Comparison of ENCODE assay signal across 36 cellular contexts in genomic region chr12:49612210-49612609, GRCh38. TPM values are rescaled to one million over a fixed set of nuclear protein-coding genes. Genes with fewer than 3 reads are reported as not detected.
DNase-seq lines count a peak whose midpoint lies in the region; ATAC-seq, FAIRE-seq and TF ChIP-seq lines count a peak whose summit lies in the region.
"Had no signal": no experiment of that assay in that cellular context is flagged by ENCODE, and none has a peak within 500 bp of the region (broad histone marks: within the 10 kb centered on the region; RNA-seq: fewer than 3 reads in every experiment).

No MANE protein-coding gene starts in this region.

- H3K27ac ChIP-seq in HepG2 (ENCODE audit: extremely low read length, insufficient read depth, low read length) (no peak overlapping the region), liver (ENCODE audit: low read depth in 1 of 2, low read length in 2 of 2) (no peak overlapping the region)
- H3K27ac ChIP-seq: 22Rv1; A549; BLaER1; BLaER1 treated with 17β-estradiol and CSF1 and Interleukin-3, amounts not matched to agents 10 nM and 100 nM; C4-2B had no signal

- peaks cover 22% of the 10 kb centered on the region for H3K9me3 ChIP-seq in Caco-2
- no peaks in the 10 kb centered on the region for H3K9me3 ChIP-seq in HepG2 (ENCODE audit: low read length)
- H3K9me3 ChIP-seq in liver (ENCODE audit: control insufficient read depth in 4 of 4, low read length in 3 of 4), result no peaks in the 10 kb centered on the region
- H3K9me3 ChIP-seq: BE2C had no signal

- BruUV-seq in Caco-2 (replicated peaks; lab: Mats Ljungman, UMichigan), result no TSS peak
- no TSS peak for BruUV-seq in HepG2 (replicated peaks; lab: Mats Ljungman, UMichigan)

- H3K27ac Mint-ChIP-seq in Caco-2 (ENCODE audit: unreplicated experiment), result peak overlapping the region; percentile 74
- H3K27ac Mint-ChIP-seq in activated naive CD4-positive, alpha-beta T cell treated with anti-CD3 and anti-CD28 coated beads, Interleukin-2, amount 50 U/mL, for 72 hours, result no peak overlapping the region
- H3K27ac Mint-ChIP-seq in stimulated activated effector memory CD8-positive, alpha-beta T cell treated with anti-CD3 and anti-CD28 coated beads, Interleukin-12 subunit alpha, Interleukin-12 subunit beta, amount 100 ng/mL, for 72 hours, result no peak overlapping the region
- H3K27ac Mint-ChIP-seq: B cell; CD14-positive monocyte; CD4-positive, alpha-beta memory T cell; CD4-positive, alpha-beta T cell; CD4-positive, CD25-positive, alpha-beta regulatory T cell; CD8-positive, alpha-beta memory T cell; CD8-positive, alpha-beta T cell had no signal

- 0 out of 2 replicates have a peak overlapping the region, but pooled peaks have one; percentile 12 for H3K4me2 ChIP-seq in HepG2 (ENCODE audit: low read depth, low read length)
- H3K4me2 ChIP-seq: A549; BLaER1; BLaER1 treated with 17β-estradiol and CSF1 and Interleukin-3, amounts not matched to agents 10 nM and 100 nM had no signal

- H3K4me1 Mint-ChIP-seq in Caco-2 (ENCODE audit: low read depth, unreplicated experiment), result peaks cover 20% of the 10 kb centered on the region
- no peaks in the 10 kb centered on the region for H3K4me1 Mint-ChIP-seq in stimulated activated effector memory CD8-positive, alpha-beta T cell treated with anti-CD3 and anti-CD28 coated beads, Interleukin-12 subunit alpha, Interleukin-12 subunit beta, amount 100 ng/mL, for 72 hours
- H3K4me1 Mint-ChIP-seq: B cell, CD14-positive monocyte had no signal

- H3K27me3 ChIP-seq in Caco-2 (replicated peaks; ENCODE audit: control insufficient read depth, insufficient read depth, low read length) (no peaks in the 10 kb centered on the region), HepG2 (ENCODE audit: control insufficient read depth in 1 of 2, insufficient read depth in 2 of 2, low read length in 2 of 2) (no peaks in the 10 kb centered on the region), liver (ENCODE audit: control insufficient read depth in 4 of 4, insufficient read depth in 4 of 4, low read length in 3 of 4) (no peaks in the 10 kb centered on the region)
- H3K27me3 ChIP-seq: BE2C; BLaER1; BLaER1 treated with 17β-estradiol and CSF1 and Interleukin-3, amounts not matched to agents 10 nM and 100 nM had no signal

- H3K4me1 ChIP-seq in Caco-2 (peaks cover 30% of the 10 kb centered on the region), HepG2 (ENCODE audit: insufficient read depth, low read length) (peaks cover 40% of the 10 kb centered on the region), liver (ENCODE audit: control insufficient read depth in 4 of 4, insufficient read depth in 4 of 4, low read length in 3 of 4) (peaks cover 0 to 5% (median 2%) of the 10 kb centered on the region in 4 donors)
- H3K4me1 ChIP-seq: A549, BE2C had no signal

- no peak for FAIRE-seq in HepG2 (lab: Jason Lieb, UNC)
- FAIRE-seq: A204.1, A549, D721Med had no signal

- TF ChIP-seq EP300 in HepG2 (IDR thresholded peaks at IDR 0.05; ENCODE audit: low read depth in 2 of 2, low read length in 2 of 2) (no peak), HepG2 (CRISPR knock-in tag; IDR thresholded peaks at IDR 0.05; ENCODE audit: borderline replicate concordance) (no peak)

- CTCF ChIA-PET in Caco-2 (lab: Charles Lee) (interaction anchor here (0.6 to 1.7 kb wide), 9 partner anchors 10 to 316 kb away, joined by 3 to 17 read pairs (median 4); partner anchors contain the start of gene PRPF40B), HepG2 (lab: Yijun Ruan, JAX; ENCODE audit: low intra/inter-chr PET ratio, low total read pairs) (no interaction called here)

- POLR2A ChIA-PET in Caco-2 (lab: Charles Lee), result interaction anchor here (0.5 to 1.5 kb wide), 9 partner anchors 12 to 290 kb away, joined by 3 to 7 read pairs (median 4); partner anchors contain the start of gene TMBIM6
- POLR2A ChIA-PET in HepG2 (lab: Yijun Ruan, JAX), result no interaction called here

- no peak overlapping the region for H3K4me3 ChIP-seq in Caco-2 (ENCODE audit: low read depth, low read length)
- H3K4me3 ChIP-seq in HepG2 (replicated peaks in 1 of 3; ENCODE audit: insufficient read depth in 1 of 3, low read depth in 2 of 3, low read length in 3 of 3), result no peak overlapping the region
- no peak overlapping the region for H3K4me3 ChIP-seq in liver (ENCODE audit: low read depth in 1 of 3, low read length in 3 of 3)
- H3K4me3 ChIP-seq: A549; BLaER1; BLaER1 treated with 17β-estradiol and CSF1 and Interleukin-3, amounts not matched to agents 10 nM and 100 nM had no signal

- H3K9ac ChIP-seq in HepG2 (ENCODE audit: insufficient read depth, low read depth, low read length) (no peak overlapping the region), liver (ENCODE audit: low read depth in 1 of 2, low read length in 2 of 2) (no peak overlapping the region)
- H3K9ac ChIP-seq: BLaER1; BLaER1 treated with 17β-estradiol and CSF1 and Interleukin-3, amounts not matched to agents 10 nM and 100 nM had no signal

- no peaks in the 10 kb centered on the region for H3K9me3 Mint-ChIP-seq in Caco-2 (ENCODE audit: unreplicated experiment)
- H3K9me3 Mint-ChIP-seq in activated naive CD4-positive, alpha-beta T cell treated with anti-CD3 and anti-CD28 coated beads, Interleukin-2, amount 50 U/mL, for 72 hours, result peaks cover 0 to 4% of the 10 kb centered on the region in 2 donors
- no peaks in the 10 kb centered on the region for H3K9me3 Mint-ChIP-seq in stimulated activated effector memory CD8-positive, alpha-beta T cell treated with anti-CD3 and anti-CD28 coated beads, Interleukin-12 subunit alpha, Interleukin-12 subunit beta, amount 100 ng/mL, for 72 hours
- H3K9me3 Mint-ChIP-seq: CD4-positive, alpha-beta T cell had no signal

- peak; percentile 70 for ATAC-seq in left lobe of liver
- ATAC-seq in HepG2, result no peak
- no peak for ATAC-seq in activated naive CD4-positive, alpha-beta T cell treated with anti-CD3 and anti-CD28 coated beads, Interleukin-2, amount 50 U/mL, for 72 hours
- no peak for ATAC-seq in stimulated activated effector memory CD8-positive, alpha-beta T cell treated with anti-CD3 and anti-CD28 coated beads, Interleukin-12 subunit alpha, Interleukin-12 subunit beta, amount 100 ng/mL, for 72 hours
- ATAC-seq: A549; CD8-positive, alpha-beta T cell had no signal

- no peak for TF ChIP-seq POLR2A in HepG2 (IDR thresholded peaks at IDR 0.05; ENCODE audit: insufficient read depth in 1 of 2, low read depth in 2 of 2, low read length in 2 of 2)

- H3K36me3 ChIP-seq in Caco-2 (ENCODE audit: control insufficient read depth, insufficient read depth, low read length), result no peaks in the 10 kb centered on the region
- H3K36me3 ChIP-seq in HepG2 (replicated peaks in 1 of 2; ENCODE audit: control insufficient read depth in 1 of 2, insufficient read depth in 2 of 2, low read length in 2 of 2), result no peaks in the 10 kb centered on the region
- no peaks in the 10 kb centered on the region for H3K36me3 ChIP-seq in liver (ENCODE audit: control insufficient read depth in 4 of 4, insufficient read depth in 3 of 4, low read depth in 1 of 4, low read length in 3 of 4)
- H3K36me3 ChIP-seq: BE2C had no signal

- H3K36me3 Mint-ChIP-seq in Caco-2 (ENCODE audit: insufficient read depth, unreplicated experiment), result peaks cover 19% of the 10 kb centered on the region
- H3K36me3 Mint-ChIP-seq in activated naive CD4-positive, alpha-beta T cell treated with anti-CD3 and anti-CD28 coated beads, Interleukin-2, amount 50 U/mL, for 72 hours, result peaks cover 0 to 8% of the 10 kb centered on the region in 2 donors
- H3K36me3 Mint-ChIP-seq in stimulated activated effector memory CD8-positive, alpha-beta T cell treated with anti-CD3 and anti-CD28 coated beads, Interleukin-12 subunit alpha, Interleukin-12 subunit beta, amount 100 ng/mL, for 72 hours, result no peaks in the 10 kb centered on the region
- H3K36me3 Mint-ChIP-seq: CD14-positive monocyte; CD4-positive, alpha-beta memory T cell; CD4-positive, CD25-positive, alpha-beta regulatory T cell; CD8-positive, alpha-beta T cell had no signal

- TF ChIP-seq RAD21 in HepG2 (CRISPR knock-in tag; IDR thresholded peaks at IDR 0.05), result no peak
- TF ChIP-seq RAD21 in liver (IDR thresholded peaks at IDR 0.05), result no peak

- no peak for TF ChIP-seq CTCF in Caco-2 (IDR thresholded peaks at IDR 0.05; ENCODE audit: insufficient read depth in 1 of 2, low read depth in 1 of 2, low read length in 1 of 2, severe bottlenecking in 1 of 2, unreplicated experiment in 1 of 2)
- TF ChIP-seq CTCF in HepG2 (CRISPR knock-in tag; IDR thresholded peaks at IDR 0.05), result no peak
- TF ChIP-seq CTCF in liver (IDR thresholded peaks at IDR 0.05; ENCODE audit: low read depth, low read length, missing input control), result no peak

- H2AFZ ChIP-seq in HepG2 (ENCODE audit: low read length), result no peak overlapping the region

- H3K79me2 ChIP-seq in HepG2 (ENCODE audit: insufficient read depth, low read length), result no peaks in the 10 kb centered on the region

- in situ Hi-C loops in HepG2 (cut with HindIII; ENCODE audit: extremely low pct_ligation_motif_present, low pct_unique_long_range_greater_than_20kb), result no loop called here

- peak in 1 of 2 experiments; percentile 53 for DNase-seq in Caco-2
- no peak for DNase-seq in left lobe of liver (ENCODE audit: low spot score)
- DNase-seq in HepG2 (ENCODE audit: low spot score), result peak; percentile 30
- DNase-seq in activated naive CD4-positive, alpha-beta T cell treated with anti-CD3 and anti-CD28 coated beads, Interleukin-2, amount 50 U/mL, for 72 hours (ENCODE audit: low spot score in 2 of 2), result no peak
- no peak for DNase-seq in stimulated activated CD4-positive, alpha-beta T cell treated with anti-CD3 and anti-CD28 coated beads, Interleukin-4, amount 100 ng/mL, for 24 hours
- DNase-seq in stimulated activated effector memory CD8-positive, alpha-beta T cell treated with anti-CD3 and anti-CD28 coated beads, Interleukin-12 subunit alpha, Interleukin-12 subunit beta, amount 100 ng/mL, for 72 hours (ENCODE audit: low spot score in 2 of 2), result no peak
- DNase-seq in HuH-7 (ENCODE audit: low spot score), result no peak
- DNase-seq: 8988T; ACHN; AML-193; BE2C; C1 segment of cervical spinal cord; Calu3; CD4-positive, alpha-beta memory T cell; CD4-positive, alpha-beta T cell; CD4-positive, CD25-positive, alpha-beta regulatory T cell; CD8-positive, alpha-beta memory T cell; CD8-positive, alpha-beta T cell; COR-L47; DMS 273 treated with DMSO at 0.1 percent for 48 hours; DMS153; DMS53; DMS79; DMS79 treated with DMSO at 0.1 percent for 48 hours; DND-41; EL had no signal

- H3K4me3 Mint-ChIP-seq in Caco-2 (ENCODE audit: unreplicated experiment), result no peak overlapping the region
- H3K4me3 Mint-ChIP-seq in stimulated activated effector memory CD8-positive, alpha-beta T cell treated with anti-CD3 and anti-CD28 coated beads, Interleukin-12 subunit alpha, Interleukin-12 subunit beta, amount 100 ng/mL, for 72 hours, result no peak overlapping the region
- H3K4me3 Mint-ChIP-seq: B cell; CD14-positive monocyte; CD4-positive, alpha-beta memory T cell; CD4-positive, alpha-beta T cell; CD4-positive, CD25-positive, alpha-beta regulatory T cell; CD8-positive, alpha-beta memory T cell; CD8-positive, alpha-beta T cell had no signal

- H3K27me3 Mint-ChIP-seq in Caco-2 (ENCODE audit: insufficient read depth, unreplicated experiment), result no peaks in the 10 kb centered on the region

- no peaks in the 10 kb centered on the region for H4K20me1 ChIP-seq in HepG2 (ENCODE audit: insufficient read depth, low read length)
- H4K20me1 ChIP-seq: BLaER1; BLaER1 treated with 17β-estradiol and CSF1 and Interleukin-3, amounts not matched to agents 10 nM and 100 nM had no signal

- intact Hi-C loops in Caco-2 (cut with micrococcal nuclease; ENCODE audit: unreplicated experiment) (loop anchor here (1.0 kb wide), 1 partner anchor 10 kb away; no protein-coding TSS in a partner anchor), HepG2 (cut with micrococcal nuclease; ENCODE audit: unreplicated experiment) (no loop called here)

RNA-seq across cellular contexts. Expression of gene FAM186B, which starts 6.8 kb away (rescaled TPM):
- total RNA-seq in Caco-2 (2022), result 1.4 and 2.2 TPM in 2 replicates
- 1.2 TPM for total RNA-seq in left lobe of liver
- 0.17 and 0.20 TPM in 2 replicates for total RNA-seq in HepG2 (2016; rRNA removed; fragmentation: Illumina TruSeq; extraction: Trizol)
- not detected in 2 replicates for total RNA-seq in HepG2 (2016; cell fraction: cytosol; rRNA removed; fragmentation: Illumina TruSeq; extraction: Trizol; ENCODE audit: low read depth)
- 0.21 and 0.30 TPM in 2 replicates for total RNA-seq in HepG2 (2016; cell fraction: insoluble cytoplasmic fraction; rRNA removed; fragmentation: Illumina TruSeq; extraction: Trizol)
- total RNA-seq in HepG2 (2016; cell fraction: membrane; rRNA removed; fragmentation: Illumina TruSeq; extraction: Trizol), result 0.14 and 0.15 TPM in 2 replicates
- 0.16 TPM in 1 of 2 replicates, not detected in the other for total RNA-seq in HepG2 (2016; cell fraction: nucleus; rRNA removed; fragmentation: Illumina TruSeq; extraction: Trizol)
- 0.05 and 0.07 TPM in 2 replicates for polyA plus RNA-seq in HepG2 (2011; rRNA removed)
- polyA plus RNA-seq in HepG2 (2011; cell fraction: cytosol; rRNA removed), result 0.03 and 0.12 TPM in 2 replicates
- 0.07 and 0.08 TPM in 2 replicates for polyA plus RNA-seq in HepG2 (2011; cell fraction: nucleus; rRNA removed)
- polyA plus RNA-seq in HepG2 (2012), result 0.19 and 0.44 TPM in 2 replicates
- not detected in 2 replicates for polyA plus RNA-seq in HepG2 (2016; cell fraction: cytosol; fragmentation: Illumina TruSeq; extraction: Trizol; ENCODE audit: low read depth)
- 0.20 and 0.25 TPM in 2 replicates for polyA plus RNA-seq in HepG2 (2016; cell fraction: insoluble cytoplasmic fraction; fragmentation: Illumina TruSeq; extraction: Trizol; ENCODE audit: low read depth)
- 0.14 and 0.23 TPM in 2 replicates for polyA plus RNA-seq in HepG2 (2016; cell fraction: membrane; fragmentation: Illumina TruSeq; extraction: Trizol; ENCODE audit: low read depth)
- not detected in 2 replicates for polyA plus RNA-seq in HepG2 (2016; cell fraction: nucleus; fragmentation: Illumina TruSeq; extraction: Trizol; ENCODE audit: insufficient read depth, low read depth)
- polyA minus RNA-seq in HepG2 (2011; rRNA and poly(A)+ RNA removed; ENCODE audit: low replicate concordance), result 0.22 TPM in 1 of 2 replicates, not detected in the other
- not detected in 2 replicates for polyA minus RNA-seq in HepG2 (2011; cell fraction: cytosol; rRNA and poly(A)+ RNA removed)
- polyA minus RNA-seq in HepG2 (2011; cell fraction: nucleus; rRNA and poly(A)+ RNA removed), result 0.25 TPM in 1 of 2 replicates, not detected in the other
- under 1 TPM; 0.19 to 0.84 TPM for total RNA-seq in liver
- under 1 TPM; 0.33 to 0.51 TPM for polyA plus RNA-seq in liver
- total RNA-seq in activated naive CD4-positive, alpha-beta T cell treated with anti-CD3 and anti-CD28 coated beads, Interleukin-2, amount 50 U/mL, for 72 hours, result under 1 TPM; 0.16 to 0.18 TPM
- total RNA-seq: CD4-positive, CD25-positive, alpha-beta regulatory T cell had no signal
- polyA plus RNA-seq: CD14-positive monocyte; CD8-positive, alpha-beta memory T cell had no signal

RNA-seq across cellular contexts. Expression of gene PRPF40B, which starts 11.2 kb away (rescaled TPM):
- total RNA-seq in Caco-2 (2022) (33.3 and 33.4 TPM in 2 replicates), left lobe of liver (6.3 TPM), HepG2 (2016; rRNA removed; fragmentation: Illumina TruSeq; extraction: Trizol) (2.6 and 5.0 TPM in 2 replicates), liver (1 to 10 TPM; 2.4 to 4.8 TPM)
- total RNA-seq in HepG2 (2016; cell fraction: cytosol; rRNA removed; fragmentation: Illumina TruSeq; extraction: Trizol; ENCODE audit: low read depth), result 2.2 and 2.3 TPM in 2 replicates
- 1.9 and 5.0 TPM in 2 replicates for total RNA-seq in HepG2 (2016; cell fraction: insoluble cytoplasmic fraction; rRNA removed; fragmentation: Illumina TruSeq; extraction: Trizol)
- 2.7 and 2.9 TPM in 2 replicates for total RNA-seq in HepG2 (2016; cell fraction: membrane; rRNA removed; fragmentation: Illumina TruSeq; extraction: Trizol)
- total RNA-seq in HepG2 (2016; cell fraction: nucleus; rRNA removed; fragmentation: Illumina TruSeq; extraction: Trizol), result 8.8 and 9.0 TPM in 2 replicates
- polyA plus RNA-seq in HepG2 (2011; rRNA removed) (7.8 and 9.5 TPM in 2 replicates), liver (1 to 10 TPM; 3.4 to 4.3 TPM)
- 3.0 and 3.2 TPM in 2 replicates for polyA plus RNA-seq in HepG2 (2011; cell fraction: cytosol; rRNA removed)
- polyA plus RNA-seq in HepG2 (2011; cell fraction: nucleus; rRNA removed), result 63.5 and 64.1 TPM in 2 replicates
- 4.6 and 6.6 TPM in 2 replicates for polyA plus RNA-seq in HepG2 (2012)
- 0.79 and 1.2 TPM in 2 replicates for polyA plus RNA-seq in HepG2 (2016; cell fraction: cytosol; fragmentation: Illumina TruSeq; extraction: Trizol; ENCODE audit: low read depth)
- 2.1 and 3.5 TPM in 2 replicates for polyA plus RNA-seq in HepG2 (2016; cell fraction: insoluble cytoplasmic fraction; fragmentation: Illumina TruSeq; extraction: Trizol; ENCODE audit: low read depth)
- 1.5 and 1.6 TPM in 2 replicates for polyA plus RNA-seq in HepG2 (2016; cell fraction: membrane; fragmentation: Illumina TruSeq; extraction: Trizol; ENCODE audit: low read depth)
- polyA plus RNA-seq in HepG2 (2016; cell fraction: nucleus; fragmentation: Illumina TruSeq; extraction: Trizol; ENCODE audit: insufficient read depth, low read depth), result 20.9 and 21.1 TPM in 2 replicates
- polyA minus RNA-seq in HepG2 (2011; rRNA and poly(A)+ RNA removed; ENCODE audit: low replicate concordance), result 10.3 and 11.0 TPM in 2 replicates
- 1.3 and 2.6 TPM in 2 replicates for polyA minus RNA-seq in HepG2 (2011; cell fraction: cytosol; rRNA and poly(A)+ RNA removed)
- polyA minus RNA-seq in HepG2 (2011; cell fraction: nucleus; rRNA and poly(A)+ RNA removed), result 17.3 and 22.3 TPM in 2 replicates
- 10 to 100 TPM in 1 of 2 donors, 1 to 10 TPM in 1; 5.1 to 10.1 TPM for total RNA-seq in activated naive CD4-positive, alpha-beta T cell treated with anti-CD3 and anti-CD28 coated beads, Interleukin-2, amount 50 U/mL, for 72 hours

RNA-seq across cellular contexts. Expression of gene MCRS1, which starts 44.3 kb away (rescaled TPM):
- total RNA-seq in Caco-2 (2022) (115 and 122 TPM in 2 replicates), left lobe of liver (21.0 TPM), HepG2 (2016; rRNA removed; fragmentation: Illumina TruSeq; extraction: Trizol) (66.3 and 76.8 TPM in 2 replicates), liver (10 to 100 TPM; 24.8 to 33.1 TPM)
- total RNA-seq in HepG2 (2016; cell fraction: cytosol; rRNA removed; fragmentation: Illumina TruSeq; extraction: Trizol; ENCODE audit: low read depth), result 32.9 and 37.0 TPM in 2 replicates
- total RNA-seq in HepG2 (2016; cell fraction: insoluble cytoplasmic fraction; rRNA removed; fragmentation: Illumina TruSeq; extraction: Trizol), result 64.5 and 67.8 TPM in 2 replicates
- total RNA-seq in HepG2 (2016; cell fraction: membrane; rRNA removed; fragmentation: Illumina TruSeq; extraction: Trizol), result 57.5 and 79.5 TPM in 2 replicates
- total RNA-seq in HepG2 (2016; cell fraction: nucleus; rRNA removed; fragmentation: Illumina TruSeq; extraction: Trizol), result 53.8 and 61.6 TPM in 2 replicates
- polyA plus RNA-seq in HepG2 (2011; rRNA removed) (51.0 and 51.1 TPM in 2 replicates), liver (10 to 100 TPM; 20.0 to 27.4 TPM)
- 42.1 and 59.2 TPM in 2 replicates for polyA plus RNA-seq in HepG2 (2011; cell fraction: cytosol; rRNA removed)
- polyA plus RNA-seq in HepG2 (2011; cell fraction: nucleus; rRNA removed), result 183 and 211 TPM in 2 replicates
- 23.8 and 25.1 TPM in 2 replicates for polyA plus RNA-seq in HepG2 (2012)
- polyA plus RNA-seq in HepG2 (2016; cell fraction: cytosol; fragmentation: Illumina TruSeq; extraction: Trizol; ENCODE audit: low read depth), result 23.7 and 32.2 TPM in 2 replicates
- 64.6 and 74.5 TPM in 2 replicates for polyA plus RNA-seq in HepG2 (2016; cell fraction: insoluble cytoplasmic fraction; fragmentation: Illumina TruSeq; extraction: Trizol; ENCODE audit: low read depth)
- 48.0 and 61.2 TPM in 2 replicates for polyA plus RNA-seq in HepG2 (2016; cell fraction: membrane; fragmentation: Illumina TruSeq; extraction: Trizol; ENCODE audit: low read depth)
- 102 and 107 TPM in 2 replicates for polyA plus RNA-seq in HepG2 (2016; cell fraction: nucleus; fragmentation: Illumina TruSeq; extraction: Trizol; ENCODE audit: insufficient read depth, low read depth)
- 111 and 194 TPM in 2 replicates for polyA minus RNA-seq in HepG2 (2011; rRNA and poly(A)+ RNA removed; ENCODE audit: low replicate concordance)
- 18.1 and 20.3 TPM in 2 replicates for polyA minus RNA-seq in HepG2 (2011; cell fraction: cytosol; rRNA and poly(A)+ RNA removed)
- 29.8 and 41.8 TPM in 2 replicates for polyA minus RNA-seq in HepG2 (2011; cell fraction: nucleus; rRNA and poly(A)+ RNA removed)
- total RNA-seq in activated naive CD4-positive, alpha-beta T cell treated with anti-CD3 and anti-CD28 coated beads, Interleukin-2, amount 50 U/mL, for 72 hours, result 10 to 100 TPM; 62.8 to 70.5 TPM
